Comparison of ENCODE assay signal across 21 cellular contexts in genomic region chr3:171736556-171736955, GRCh38.
DNase-seq lines count a peak whose midpoint lies in the region; ATAC-seq and TF ChIP-seq lines count a peak whose summit lies in the region.
"Had no signal": no experiment of that assay in that cellular context is flagged by ENCODE, and none has a peak within 500 bp of the region (broad histone marks: within the 10 kb centered on the region; RNA-seq: fewer than 3 reads in every experiment).

No MANE protein-coding gene starts in this region.

- H3K4me2 ChIP-seq in neuronal stem cell (ENCODE audit: insufficient read depth, low read length, poor library complexity, severe bottlenecking): no peak overlapping the region
- no peak overlapping the region for H3K4me2 ChIP-seq in GM23338
- H3K4me2 ChIP-seq: A549 had no signal

- peaks cover 39% of the 10 kb centered on the region for H3K4me1 ChIP-seq in body of pancreas
- peaks cover 3 to 7% of the 10 kb centered on the region in 2 donors for H3K4me1 ChIP-seq in neuronal stem cell (ENCODE audit: control insufficient read depth in 2 of 2, insufficient read depth in 1 of 2, low read depth in 1 of 2, low read length in 2 of 2)
- peaks cover 10% of the 10 kb centered on the region for H3K4me1 ChIP-seq in GM23338 (ENCODE audit: insufficient read depth)
- H3K4me1 ChIP-seq: A549 had no signal

- no peak overlapping the region for H4K8ac ChIP-seq in neuronal stem cell (ENCODE audit: low read depth, low read length)

- WGBS in body of pancreas, 2 donors: 61 to 76% methylated on average over 2 of the region's 2 CpGs
- no CpG with 5 or more reads among the region's 2 CpGs for WGBS in neuronal stem cell (ENCODE audit: extremely low coverage in 2 of 2, insufficient read length in 2 of 2, insufficient replicate concordance in 1 of 2), 2 donors
- 86 to 92% methylated on average over 2 of the region's 2 CpGs for WGBS in lower leg skin, 2 donors

- H3K27me3 Mint-ChIP-seq in GM23338 (ENCODE audit: insufficient read depth, low read depth, poor library complexity) (peaks cover under 1% of the 10 kb centered on the region), glutamatergic neuron (ENCODE audit: unreplicated experiment) (no peaks in the 10 kb centered on the region)
- H3K27me3 Mint-ChIP-seq: B cell had no signal

- H2AFZ ChIP-seq in neuronal stem cell (ENCODE audit: low read length) (peak overlapping the region; percentile 35), GM23338 (no peak overlapping the region)

- H3K79me2 ChIP-seq in GM23338 (replicated peaks; ENCODE audit: insufficient read depth): no peaks in the 10 kb centered on the region

- H3K27me3 ChIP-seq in body of pancreas (no peaks in the 10 kb centered on the region), neuronal stem cell (ENCODE audit: control insufficient read depth in 3 of 3, insufficient read depth in 3 of 3, low read depth in 1 of 3, low read length in 3 of 3) (no peaks in the 10 kb centered on the region), GM23338 (ENCODE audit: insufficient read depth) (no peaks in the 10 kb centered on the region)

- H3K9me2 ChIP-seq in GM23338 (ENCODE audit: insufficient read depth): no peaks in the 10 kb centered on the region

- no peak overlapping the region for H3K18ac ChIP-seq in neuronal stem cell (ENCODE audit: low read length)

- DNase-seq in HuH-7 (ENCODE audit: low spot score) (peak; percentile 66), body of pancreas (no peak), left lobe of liver (ENCODE audit: low spot score) (no peak), neuronal stem cell (ENCODE audit: low spot score) (no peak), NCI-H1092 (lab: John Stamatoyannopoulos, UW) (no peak), GM23338 (ENCODE audit: low spot score) (no peak), lower leg skin (ENCODE audit: low spot score in 2 of 2) (no peak), glutamatergic neuron (no peak)
- DNase-seq: EL, MG63, NCI-H1417 treated with DMSO at 0.1 percent for 48 hours, NCI-H1930, NCI-H2227 treated with DMSO at 0.1 percent for 48 hours, NCI-H510A, NCI-H774, OCI-M1 had no signal

- no peaks in the 10 kb centered on the region for H3K9me3 Mint-ChIP-seq in GM23338
- H3K9me3 Mint-ChIP-seq in glutamatergic neuron (ENCODE audit: unreplicated experiment): no peaks in the 10 kb centered on the region
- H3K9me3 Mint-ChIP-seq: CD14-positive monocyte had no signal

- H3K9ac ChIP-seq in neuronal stem cell (ENCODE audit: low read depth, low read length, poor library complexity): no peak overlapping the region

- H3K9me3 ChIP-seq in body of pancreas (no peaks in the 10 kb centered on the region), neuronal stem cell (replicated peaks in 1 of 2; ENCODE audit: control insufficient read depth in 2 of 2, insufficient read depth in 1 of 2, low read depth in 1 of 2, low read length in 2 of 2) (no peaks in the 10 kb centered on the region)
- H3K9me3 ChIP-seq: A549, MG63 had no signal

- H3K4ac ChIP-seq in neuronal stem cell (ENCODE audit: low read length): no peak overlapping the region

- H3K27ac Mint-ChIP-seq in GM23338: no peak overlapping the region
- no peak overlapping the region for H3K27ac Mint-ChIP-seq in glutamatergic neuron (ENCODE audit: unreplicated experiment)
- H3K27ac Mint-ChIP-seq: B cell, CD14-positive monocyte had no signal

- no peak overlapping the region for H2BK120ac ChIP-seq in neuronal stem cell (ENCODE audit: low read depth, low read length)

- H3K23ac ChIP-seq in neuronal stem cell (ENCODE audit: low read depth, low read length, poor library complexity): no peak overlapping the region

- no peaks in the 10 kb centered on the region for H3K79me1 ChIP-seq in neuronal stem cell (ENCODE audit: low read depth, low read length)

- ATAC-seq in body of pancreas: peak; percentile 18
- ATAC-seq in left lobe of liver: peak; percentile 63
- ATAC-seq in GM23338: no peak
- ATAC-seq: A549, K562, Right ventricle myocardium inferior had no signal

- no peaks in the 10 kb centered on the region for H3F3A ChIP-seq in GM23338 (replicated peaks; ENCODE audit: low read depth)

- no peak overlapping the region for H2BK12ac ChIP-seq in neuronal stem cell (ENCODE audit: low read length)

- no peak overlapping the region for H4K91ac ChIP-seq in neuronal stem cell (ENCODE audit: low read depth, low read length, poor library complexity)

- H3K36me3 Mint-ChIP-seq in GM23338 (ENCODE audit: low read depth): no peaks in the 10 kb centered on the region
- H3K36me3 Mint-ChIP-seq in glutamatergic neuron (ENCODE audit: unreplicated experiment): no peaks in the 10 kb centered on the region

- H2BK5ac ChIP-seq in neuronal stem cell (ENCODE audit: low read length): no peak overlapping the region

- H3K4me1 Mint-ChIP-seq in GM23338 (peaks cover 14% of the 10 kb centered on the region), glutamatergic neuron (ENCODE audit: low read depth, unreplicated experiment) (peaks cover 2% of the 10 kb centered on the region)
- H3K4me1 Mint-ChIP-seq: B cell, CD14-positive monocyte had no signal

- peak overlapping the region in 1 of 4 donors; percentile 29 for H3K27ac ChIP-seq in body of pancreas
- H3K27ac ChIP-seq in neuronal stem cell (replicated peaks; ENCODE audit: low read length): no peak overlapping the region
- no peak overlapping the region for H3K27ac ChIP-seq in GM23338 (ENCODE audit: low read depth)
- H3K27ac ChIP-seq: A549 had no signal

- intact Hi-C loops in body of pancreas (cut with DNase I) (no loop called here), lower leg skin (cut with DNase I; ENCODE audit: low total_unique reads) (no loop called here)

- no peaks in the 10 kb centered on the region for H3K36me3 ChIP-seq in body of pancreas (replicated peaks in 1 of 2; ENCODE audit: insufficient read depth in 1 of 2, low read depth in 2 of 2)
- no peaks in the 10 kb centered on the region for H3K36me3 ChIP-seq in neuronal stem cell (replicated peaks in 1 of 2; ENCODE audit: control insufficient read depth in 2 of 2, insufficient read depth in 2 of 2, low read length in 2 of 2)
- H3K36me3 ChIP-seq in GM23338 (ENCODE audit: insufficient read depth): no peaks in the 10 kb centered on the region
- H3K36me3 ChIP-seq: MG63 had no signal

- no peak for TF ChIP-seq POLR2A in body of pancreas (IDR thresholded peaks at IDR 0.05)
- no peak for TF ChIP-seq POLR2A in lower leg skin (IDR thresholded peaks at IDR 0.05)

- H3K4me3 ChIP-seq in body of pancreas: no peak overlapping the region
- no peak overlapping the region for H3K4me3 ChIP-seq in neuronal stem cell (ENCODE audit: low read length in 2 of 2)
- no peak overlapping the region for H3K4me3 ChIP-seq in GM23338
- H3K4me3 ChIP-seq in lower leg skin (ENCODE audit: low read depth, poor library complexity, severe bottlenecking): no peak overlapping the region
- H3K4me3 ChIP-seq: A549, K562, MG63 had no signal

- no peak overlapping the region for H2AK5ac ChIP-seq in neuronal stem cell (ENCODE audit: low read depth, low read length)

- TF ChIP-seq CTCF in body of pancreas (IDR thresholded peaks at IDR 0.05) (no peak), GM23338 (conservative IDR thresholded peaks at IDR 0.05; ENCODE audit: low read depth in 2 of 2) (no peak), lower leg skin (IDR thresholded peaks at IDR 0.05) (no peak), glutamatergic neuron (IDR thresholded peaks at IDR 0.05; ENCODE audit: partially characterized antibody, unreplicated experiment) (no peak)

- no peak overlapping the region for H3K14ac ChIP-seq in neuronal stem cell (ENCODE audit: low read length)

- H2BK15ac ChIP-seq in neuronal stem cell (ENCODE audit: low read length): no peak overlapping the region

- no peak overlapping the region for H3K4me3 Mint-ChIP-seq in GM23338
- H3K4me3 Mint-ChIP-seq in glutamatergic neuron (ENCODE audit: unreplicated experiment): no peak overlapping the region
- H3K4me3 Mint-ChIP-seq: B cell, CD14-positive monocyte had no signal

- H4K20me1 ChIP-seq in GM23338 (replicated peaks; ENCODE audit: insufficient read depth): no peaks in the 10 kb centered on the region

TF ChIP-seq in GM23338, 12 proteins besides CTCF, POLR2A, EP300 and RAD21 (continues in another document):
- no peak for TF ChIP-seq POLR2AphosphoS5 (IDR thresholded peaks at IDR 0.05; ENCODE audit: low read depth)
- TF ChIP-seq, protein P1, sequence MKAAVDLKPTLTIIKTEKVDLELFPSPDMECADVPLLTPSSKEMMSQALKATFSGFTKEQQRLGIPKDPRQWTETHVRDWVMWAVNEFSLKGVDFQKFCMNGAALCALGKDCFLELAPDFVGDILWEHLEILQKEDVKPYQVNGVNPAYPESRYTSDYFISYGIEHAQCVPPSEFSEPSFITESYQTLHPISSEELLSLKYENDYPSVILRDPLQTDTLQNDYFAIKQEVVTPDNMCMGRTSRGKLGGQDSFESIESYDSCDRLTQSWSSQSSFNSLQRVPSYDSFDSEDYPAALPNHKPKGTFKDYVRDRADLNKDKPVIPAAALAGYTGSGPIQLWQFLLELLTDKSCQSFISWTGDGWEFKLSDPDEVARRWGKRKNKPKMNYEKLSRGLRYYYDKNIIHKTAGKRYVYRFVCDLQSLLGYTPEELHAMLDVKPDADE (IDR thresholded peaks at IDR 0.05): no peak
- no peak for TF ChIP-seq ZNF331 (CRISPR knock-in tag; IDR thresholded peaks at IDR 0.05; ENCODE audit: low read depth)
- TF ChIP-seq JUNB (IDR thresholded peaks at IDR 0.05; ENCODE audit: unreplicated experiment): no peak
- no peak for TF ChIP-seq STAT1 (IDR thresholded peaks at IDR 0.05; ENCODE audit: unreplicated experiment)
- no peak for TF ChIP-seq EZH2 (IDR thresholded peaks at IDR 0.05; ENCODE audit: low read depth, unreplicated experiment)
- no peak for TF ChIP-seq NANOG (IDR thresholded peaks at IDR 0.05; ENCODE audit: borderline replicate concordance)
- no peak for TF ChIP-seq CREB1 (CRISPR knock-in tag; IDR thresholded peaks at IDR 0.05; ENCODE audit: low read depth)
